In the genomic region with DNA sequence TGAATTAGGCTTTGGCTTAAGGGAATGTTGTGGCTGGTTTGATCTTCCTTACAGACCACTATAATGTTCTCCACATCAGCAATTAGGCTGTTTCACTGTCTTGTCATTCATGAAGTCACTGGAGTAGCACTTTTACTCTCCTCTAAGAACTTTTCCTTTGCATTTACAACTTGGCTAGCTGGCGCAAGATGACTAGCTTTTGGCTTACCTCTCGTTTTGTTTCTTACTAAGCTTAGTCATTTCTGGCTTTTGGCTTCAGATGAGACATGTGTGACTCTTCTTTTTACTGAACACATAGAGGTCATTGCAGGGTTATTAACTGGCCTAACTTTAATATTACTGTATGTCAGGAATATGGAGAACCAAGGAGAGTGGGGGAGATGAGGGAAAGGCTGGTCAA, we compare ENCODE assay signal across 20 cellular contexts.
DNase-seq lines count a peak whose midpoint lies in the region; ATAC-seq and TF ChIP-seq lines count a peak whose summit lies in the region.
"Had no signal": no experiment of that assay in that cellular context is flagged by ENCODE, and none has a peak within 500 bp of the region (broad histone marks: within the 10 kb centered on the region; RNA-seq: fewer than 3 reads in every experiment).

No MANE protein-coding gene starts in this region.

- H3K9me3 Mint-ChIP-seq in MCF 10A (ENCODE audit: unreplicated experiment): no peaks in the 10 kb centered on the region
- H3K9me3 Mint-ChIP-seq: activated naive CD8-positive, alpha-beta T cell treated with anti-CD3 and anti-CD28 coated beads, Interleukin-2, amount 10 ng/mL, durations not matched to agents 7 days and 5 days; central memory CD8-positive, alpha-beta T cell; endodermal cell; GM23338 had no signal

- DNase-seq in MCF 10A (ENCODE audit: unreplicated experiment) (peak; percentile 20), breast epithelium (ENCODE audit: low spot score in 2 of 2) (no peak), RWPE1 (ENCODE audit: low spot score) (peak; percentile 1), NCI-H510A treated with DMSO at 0.1 percent for 48 hours (lab: John Stamatoyannopoulos, UW) (no peak), cardiac septum (ENCODE audit: low spot score) (no peak)
- DNase-seq: activated naive CD8-positive, alpha-beta T cell treated with anti-CD3 and anti-CD28 coated beads, Interleukin-2, amount 10 ng/mL, durations not matched to agents 7 days and 5 days; activated T-cell treated with anti-CD3 and anti-CD28 coated beads for 4 hours; DMS79 treated with DMSO at 0.1 percent for 48 hours; endodermal cell; lower lobe of right lung; naive thymus-derived CD8-positive, alpha-beta T cell; psoas muscle; SHP77 had no signal

- TF ChIP-seq POLR2A in breast epithelium (IDR thresholded peaks at IDR 0.05): no peak

- POLR2A ChIA-PET in MCF 10A (lab: Yijun Ruan, JAX): no interaction called here
- POLR2A ChIA-PET in RWPE1 (lab: Yijun Ruan, JAX; ENCODE audit: low non-redundant PET): no interaction called here

- BruUV-seq in MCF 10A (replicated peaks; lab: Mats Ljungman, UMichigan): no TSS peak

- H3K27me3 ChIP-seq in breast epithelium: no peaks in the 10 kb centered on the region
- H3K27me3 ChIP-seq: gastroesophageal sphincter had no signal

- H3K27ac ChIP-seq in breast epithelium (no peak overlapping the region), RWPE1 (no peak overlapping the region)
- H3K27ac ChIP-seq: C4-2B, gastroesophageal sphincter, lower lobe of right lung, psoas muscle had no signal

- H3K27ac Mint-ChIP-seq in MCF 10A (ENCODE audit: low read depth, unreplicated experiment): no peak overlapping the region
- H3K27ac Mint-ChIP-seq: activated naive CD8-positive, alpha-beta T cell treated with anti-CD3 and anti-CD28 coated beads, Interleukin-2, amount 10 ng/mL, durations not matched to agents 7 days and 5 days; endodermal cell; GM23338; naive thymus-derived CD8-positive, alpha-beta T cell had no signal

- no peaks in the 10 kb centered on the region for H3K27me3 Mint-ChIP-seq in MCF 10A (ENCODE audit: insufficient read depth, unreplicated experiment)
- H3K27me3 Mint-ChIP-seq: activated naive CD8-positive, alpha-beta T cell treated with anti-CD3 and anti-CD28 coated beads, Interleukin-2, amount 10 ng/mL, durations not matched to agents 7 days and 5 days; central memory CD8-positive, alpha-beta T cell; naive thymus-derived CD8-positive, alpha-beta T cell had no signal

- ATAC-seq in HG02981 (IDR thresholded peaks at IDR 0.05; ENCODE audit: unreplicated experiment): peak; percentile 50
- ATAC-seq in HG03095 (IDR thresholded peaks at IDR 0.05; ENCODE audit: unreplicated experiment): no peak
- ATAC-seq in activated CD4-positive, CD25-positive, alpha-beta regulatory T cell treated with anti-CD3 and anti-CD28 coated beads, Interleukin-2, amount 50 U/mL, for 24 hours: no peak
- ATAC-seq: gastroesophageal sphincter; GM23338; lower lobe of right lung; naive thymus-derived CD8-positive, alpha-beta T cell; psoas muscle had no signal

- TF ChIP-seq CTCF in MCF 10A (IDR thresholded peaks at IDR 0.05; ENCODE audit: unreplicated experiment): no peak
- no peak for TF ChIP-seq CTCF in breast epithelium (IDR thresholded peaks at IDR 0.05)
- TF ChIP-seq CTCF in RWPE1 (conservative IDR thresholded peaks at IDR 0.05; ENCODE audit: low read depth): no peak

- H3K4me1 ChIP-seq in breast epithelium: no peaks in the 10 kb centered on the region
- H3K4me1 ChIP-seq: gastroesophageal sphincter, lower lobe of right lung, psoas muscle had no signal

- no peak overlapping the region for H3K4me3 Mint-ChIP-seq in MCF 10A (ENCODE audit: unreplicated experiment)
- H3K4me3 Mint-ChIP-seq: activated naive CD8-positive, alpha-beta T cell treated with anti-CD3 and anti-CD28 coated beads, Interleukin-2, amount 10 ng/mL, durations not matched to agents 7 days and 5 days; central memory CD8-positive, alpha-beta T cell; endodermal cell; GM23338; naive thymus-derived CD8-positive, alpha-beta T cell had no signal

- H3K4me1 Mint-ChIP-seq in MCF 10A (ENCODE audit: insufficient read depth, unreplicated experiment): peaks cover 7% of the 10 kb centered on the region
- H3K4me1 Mint-ChIP-seq: activated naive CD8-positive, alpha-beta T cell treated with anti-CD3 and anti-CD28 coated beads, Interleukin-2, amount 10 ng/mL, durations not matched to agents 7 days and 5 days; central memory CD8-positive, alpha-beta T cell; endodermal cell; naive thymus-derived CD8-positive, alpha-beta T cell had no signal

- no peaks in the 10 kb centered on the region for H3K9me3 ChIP-seq in breast epithelium
- H3K9me3 ChIP-seq: lower lobe of right lung, psoas muscle had no signal

- H3K36me3 ChIP-seq in breast epithelium: no peaks in the 10 kb centered on the region
- H3K36me3 ChIP-seq: gastroesophageal sphincter, lower lobe of right lung had no signal

- peaks cover 6% of the 10 kb centered on the region for H3K36me3 Mint-ChIP-seq in MCF 10A (ENCODE audit: insufficient read depth, unreplicated experiment)
- H3K36me3 Mint-ChIP-seq: activated naive CD8-positive, alpha-beta T cell treated with anti-CD3 and anti-CD28 coated beads, Interleukin-2, amount 10 ng/mL, durations not matched to agents 7 days and 5 days; naive thymus-derived CD8-positive, alpha-beta T cell had no signal

- H3K4me3 ChIP-seq in breast epithelium: no peak overlapping the region
- H3K4me3 ChIP-seq: gastroesophageal sphincter, GM23338, lower lobe of right lung, psoas muscle had no signal

- CTCF ChIA-PET in MCF 10A (lab: Yijun Ruan, JAX): no interaction called here
- CTCF ChIA-PET in RWPE1 (lab: Yijun Ruan, JAX): interaction anchor here (0.6 kb wide), 1 partner anchor 1103 kb away, joined by 3 read pairs; no protein-coding TSS in a partner anchor

- intact Hi-C loops in MCF 10A (cut with micrococcal nuclease): no loop called here
- intact Hi-C loops in breast epithelium (cut with DNase I; ENCODE audit: low total_unique reads): no loop called here
- intact Hi-C loops in cardiac septum (cut with DNase I): no loop called here

Comparison
In these comparisons a context has a peak if more than half of its experiments do, and no peak if none do; other contexts are left out.
1. DNase-seq: peak in MCF 10A (single experiment) and RWPE1 (single experiment); none in breast epithelium (0 of 2), NCI-H510A treated with DMSO at 0.1 percent for 48 hours (single experiment) and cardiac septum (single experiment).